ENCODE assay signal across 12 cellular contexts in the genomic region with DNA sequence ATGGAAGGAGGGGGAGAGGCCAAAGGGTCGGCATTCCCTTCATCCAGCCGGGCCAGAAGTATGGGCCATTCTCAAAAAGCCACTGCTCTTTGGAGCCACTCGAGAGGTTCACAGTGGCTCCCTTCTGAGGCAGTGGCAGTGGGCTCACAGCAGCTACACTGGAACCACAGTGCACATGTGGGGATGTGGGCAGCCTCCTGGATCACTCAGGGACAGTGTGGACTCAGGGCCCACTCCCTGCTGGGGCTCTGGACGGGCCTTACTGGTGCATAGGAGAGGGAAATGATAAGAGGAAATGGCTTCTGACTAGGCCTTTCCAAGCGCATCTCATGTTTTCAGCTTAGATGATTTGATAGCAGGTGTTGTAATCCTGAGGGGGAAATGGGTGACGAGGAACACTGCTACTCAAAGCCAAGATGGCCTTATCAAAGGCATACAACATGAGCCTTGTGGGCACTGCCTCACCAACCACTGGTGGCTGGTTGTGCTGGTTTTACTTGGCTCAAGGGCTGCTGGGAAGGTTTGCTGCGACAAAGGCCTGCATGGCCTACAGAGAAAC. TPM values are rescaled to one million over a fixed set of nuclear protein-coding genes. Genes with fewer than 3 reads are reported as not detected.
A peak's percentile ranks its signal among the peaks of the same experiment; 100 is the strongest.
DNase-seq lines count a peak whose midpoint lies in the region; ATAC-seq and TF ChIP-seq lines count a peak whose summit lies in the region.
"Had no signal": no experiment of that assay in that cellular context is flagged by ENCODE, and none has a peak within 500 bp of the region (broad histone marks: within the 10 kb centered on the region; RNA-seq: fewer than 3 reads in every experiment).

No MANE protein-coding gene starts in this region.

- no peaks in the 10 kb centered on the region for H4K20me1 ChIP-seq in mammary epithelial cell (ENCODE audit: insufficient read depth, low read length)

- peak overlapping the region; percentile 61 for H3K4me3 Mint-ChIP-seq in MCF 10A (ENCODE audit: unreplicated experiment)
- H3K4me3 Mint-ChIP-seq in activated T-helper 2 cell treated with anti-CD3 and anti-CD28 coated beads, Interferon-gamma antibody, Interleukin-2, Interleukin-4, amounts not matched to agents 10 μg/mL and 5 μg/mL and 100 μg/mL, durations not matched to agents 14 hours and 24 hours and 36 hours (ENCODE audit: low read depth) = no peak overlapping the region

- H3K79me2 ChIP-seq in mammary epithelial cell (ENCODE audit: insufficient read depth, low read length) = no peaks in the 10 kb centered on the region

- 93% methylated on average over 6 of the region's 7 CpGs for WGBS in mammary epithelial cell (ENCODE audit: low coverage, missing lambda C conversion rate)
- 72% methylated on average over 7 of the region's 7 CpGs for WGBS in urinary bladder

- peak; percentile 7 for ATAC-seq in mucosa of descending colon
- ATAC-seq: body of pancreas had no signal

- dilution Hi-C loops in mammary epithelial cell (cut with HindIII; ENCODE audit: low sequenced_read_pairs) = loop anchor here (5.0 to 10.0 kb wide), 2 partner anchors 148 to 149 kb away; partner anchors contain the start of genes CENPB and SPEF1

- peaks cover 3% of the 10 kb centered on the region for H3K36me3 ChIP-seq in mammary epithelial cell (ENCODE audit: insufficient read depth, low read length)
- H3K36me3 ChIP-seq in mucosa of descending colon (ENCODE audit: low read depth) = no peaks in the 10 kb centered on the region
- no peaks in the 10 kb centered on the region for H3K36me3 ChIP-seq in urinary bladder (ENCODE audit: insufficient read depth)

- H3K27ac ChIP-seq in mammary epithelial cell (ENCODE audit: insufficient read depth, low read depth, low read length) (no peak overlapping the region), urinary bladder (ENCODE audit: low read depth) (no peak overlapping the region)

- TF ChIP-seq CTCF in MCF 10A (IDR thresholded peaks at IDR 0.05; ENCODE audit: unreplicated experiment) (no peak), mammary epithelial cell (conservative IDR thresholded peaks at IDR 0.05 in 1 of 2, IDR thresholded peaks at IDR 0.05 in 1 of 2; ENCODE audit: extremely low read depth in 1 of 2, insufficient read depth in 1 of 2, low read depth in 1 of 2, low read length in 2 of 2) (no peak), mucosa of descending colon (IDR thresholded peaks at IDR 0.05) (no peak)

- no peak overlapping the region for H2AFZ ChIP-seq in mammary epithelial cell (ENCODE audit: low read depth, low read length)

- intact Hi-C loops in MCF 10A (cut with micrococcal nuclease) (no loop called here), mammary epithelial cell (cut with micrococcal nuclease) (loop anchor here (5.0 kb wide), 1 partner anchor 154 kb away; no protein-coding TSS in a partner anchor), mucosa of descending colon (cut with DNase I, micrococcal nuclease) (no loop called here)
- intact Hi-C loops in activated T-helper 2 cell treated with anti-CD3 and anti-CD28 coated beads, Interferon-gamma antibody, Interleukin-2, Interleukin-4, amounts not matched to agents 10 μg/mL and 5 μg/mL and 100 μg/mL, durations not matched to agents 14 hours and 24 hours and 36 hours (cut with micrococcal nuclease) = no loop called here

- H3K4me1 Mint-ChIP-seq in MCF 10A (ENCODE audit: insufficient read depth, unreplicated experiment) = peaks cover 20% of the 10 kb centered on the region
- peaks cover 11% of the 10 kb centered on the region for H3K4me1 Mint-ChIP-seq in activated T-helper 2 cell treated with anti-CD3 and anti-CD28 coated beads, Interferon-gamma antibody, Interleukin-2, Interleukin-4, amounts not matched to agents 10 μg/mL and 5 μg/mL and 100 μg/mL, durations not matched to agents 14 hours and 24 hours and 36 hours (ENCODE audit: low read depth)

- peak overlapping the region; percentile 81 for H3K27ac Mint-ChIP-seq in MCF 10A (ENCODE audit: low read depth, unreplicated experiment)
- H3K27ac Mint-ChIP-seq in activated T-helper 2 cell treated with anti-CD3 and anti-CD28 coated beads, Interferon-gamma antibody, Interleukin-2, Interleukin-4, amounts not matched to agents 10 μg/mL and 5 μg/mL and 100 μg/mL, durations not matched to agents 14 hours and 24 hours and 36 hours = peak overlapping the region; percentile 2

- POLR2A ChIA-PET in MCF 10A (lab: Yijun Ruan, JAX) = interaction anchor here (1.2 to 1.8 kb wide), 4 partner anchors 10 to 43 kb away, joined by 3 to 7 read pairs (median 6); no protein-coding TSS in a partner anchor

- H3K9me3 ChIP-seq in mammary epithelial cell (replicated peaks; ENCODE audit: insufficient read depth, low read length) (no peaks in the 10 kb centered on the region), mucosa of descending colon (no peaks in the 10 kb centered on the region)
- H3K9me3 ChIP-seq: body of pancreas had no signal

- H3K4me3 ChIP-seq in mammary epithelial cell (replicated peaks in 1 of 3; ENCODE audit: insufficient read depth in 1 of 3, low read depth in 2 of 3, low read length in 3 of 3) (no peak overlapping the region), mucosa of descending colon (no peak overlapping the region), urinary bladder (ENCODE audit: low read depth, low read length) (peak overlapping the region; percentile 43)
- H3K4me3 ChIP-seq: body of pancreas had no signal

- BruUV-seq in MCF 10A (replicated peaks; lab: Mats Ljungman, UMichigan) (no TSS peak), mammary epithelial cell (replicated peaks; lab: Mats Ljungman, UMichigan) (no TSS peak)

- no peaks in the 10 kb centered on the region for H3K4me1 ChIP-seq in mammary epithelial cell (ENCODE audit: insufficient read depth, low read length)
- H3K4me1 ChIP-seq in mucosa of descending colon (ENCODE audit: low read depth) = no peaks in the 10 kb centered on the region
- peaks cover 2% of the 10 kb centered on the region for H3K4me1 ChIP-seq in urinary bladder (ENCODE audit: insufficient read depth)
- H3K4me1 ChIP-seq: body of pancreas had no signal

- CTCF ChIA-PET in MCF 10A (lab: Yijun Ruan, JAX) (interaction anchor here (0.5 to 0.8 kb wide), 7 partner anchors 22 to 259 kb away, joined by 3 to 6 read pairs (median 3); no protein-coding TSS in a partner anchor), mammary epithelial cell (lab: Charles Lee; ENCODE audit: low non-redundant PET) (no interaction called here)

- H3K9ac ChIP-seq in mammary epithelial cell (ENCODE audit: insufficient read depth, low read length) = no peak overlapping the region

- no peaks in the 10 kb centered on the region for H3K27me3 ChIP-seq in mammary epithelial cell (ENCODE audit: insufficient read depth, low read length)
- H3K27me3 ChIP-seq: body of pancreas had no signal

- peaks cover 45% of the 10 kb centered on the region for H3K36me3 Mint-ChIP-seq in MCF 10A (ENCODE audit: insufficient read depth, unreplicated experiment)
- H3K36me3 Mint-ChIP-seq in activated T-helper 2 cell treated with anti-CD3 and anti-CD28 coated beads, Interferon-gamma antibody, Interleukin-2, Interleukin-4, amounts not matched to agents 10 μg/mL and 5 μg/mL and 100 μg/mL, durations not matched to agents 14 hours and 24 hours and 36 hours (ENCODE audit: low read depth) = peaks cover 29% of the 10 kb centered on the region

- in situ Hi-C loops in mammary epithelial cell (cut with MboI; ENCODE audit: low sequenced_read_pairs in 2 of 2) = no loop called here

- H3K4me2 ChIP-seq in mammary epithelial cell (ENCODE audit: insufficient read depth, low read depth, low read length) = no peak overlapping the region

- DNase-seq in MCF 10A (ENCODE audit: unreplicated experiment) (no peak), mammary epithelial cell (no peak), mucosa of descending colon (no peak), HPDE6-E6E7 (ENCODE audit: extremely low spot score) (no peak), Ammon's horn (ENCODE audit: low spot score) (no peak)
- DNase-seq in activated T-helper 2 cell treated with anti-CD3 and anti-CD28 coated beads, Interferon-gamma antibody, Interleukin-2, Interleukin-4, amounts not matched to agents 10 μg/mL and 5 μg/mL and 100 μg/mL, durations not matched to agents 14 hours and 24 hours and 36 hours (ENCODE audit: low spot score) = no peak
- no peak for DNase-seq in stimulated activated CD4-positive, alpha-beta T cell treated with anti-CD3 and anti-CD28 coated beads, Interleukin-4, amount 100 ng/mL, for 24 hours
- DNase-seq: body of pancreas, NCI-H1436, retina, SW 1271 had no signal

- H3K27me3 Mint-ChIP-seq in MCF 10A (ENCODE audit: insufficient read depth, unreplicated experiment) = no peaks in the 10 kb centered on the region
- no peaks in the 10 kb centered on the region for H3K27me3 Mint-ChIP-seq in activated T-helper 2 cell treated with anti-CD3 and anti-CD28 coated beads, Interferon-gamma antibody, Interleukin-2, Interleukin-4, amounts not matched to agents 10 μg/mL and 5 μg/mL and 100 μg/mL, durations not matched to agents 14 hours and 24 hours and 36 hours (ENCODE audit: low read depth)

- no peaks in the 10 kb centered on the region for H3K9me3 Mint-ChIP-seq in MCF 10A (ENCODE audit: unreplicated experiment)
- H3K9me3 Mint-ChIP-seq in activated T-helper 2 cell treated with anti-CD3 and anti-CD28 coated beads, Interferon-gamma antibody, Interleukin-2, Interleukin-4, amounts not matched to agents 10 μg/mL and 5 μg/mL and 100 μg/mL, durations not matched to agents 14 hours and 24 hours and 36 hours = no peaks in the 10 kb centered on the region

RNA-seq across cellular contexts. Expression of gene PANK2, which starts 44.0 kb away (rescaled TPM):
- 29.2 and 32.8 TPM in 2 replicates for total RNA-seq in MCF 10A (2022)
- total RNA-seq in mammary epithelial cell = 10 to 100 TPM; 41.0 to 45.0 TPM
- 19.8 TPM for polyA plus RNA-seq in mammary epithelial cell
- 46.3 TPM for polyA minus RNA-seq in mammary epithelial cell
- 49.2 and 51.4 TPM in 2 replicates for total RNA-seq in activated T-helper 2 cell treated with anti-CD3 and anti-CD28 coated beads, Interferon-gamma antibody, Interleukin-2, Interleukin-4, amounts not matched to agents 10 μg/mL and 5 μg/mL and 100 μg/mL, durations not matched to agents 14 hours and 24 hours and 36 hours
- total RNA-seq in mucosa of descending colon = 10 to 100 TPM; 27.6 to 42.3 (median 29.6) TPM
- total RNA-seq in urinary bladder = 53.4 TPM
- polyA plus RNA-seq in urinary bladder = 22.1 TPM
